1 cellular context compared by ENCODE assay signal in the genomic region with DNA sequence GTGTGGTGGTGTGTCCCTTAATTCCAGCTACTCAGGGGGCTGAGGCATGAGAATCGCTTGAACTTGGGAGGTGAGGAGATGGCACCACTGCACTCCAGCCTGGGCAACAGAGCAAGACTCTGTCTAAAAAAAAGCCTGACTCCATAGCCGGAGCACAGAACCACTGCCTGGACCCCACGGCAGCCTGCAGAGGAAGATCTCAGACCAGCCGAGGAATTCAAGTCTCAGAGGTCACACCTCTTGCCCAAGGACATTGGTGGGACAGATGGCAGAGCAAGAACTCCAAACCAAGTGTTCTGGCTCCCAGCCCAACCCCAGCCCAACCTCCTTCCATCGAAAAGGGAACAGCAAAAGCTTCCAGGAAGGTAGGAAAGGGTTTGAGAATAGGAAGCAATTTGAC.
TF ChIP-seq lines count a peak whose summit lies in the region.

No MANE protein-coding gene starts in this region.

TF ChIP-seq in H1, 55 proteins besides CTCF, POLR2A, EP300 and RAD21:
- TF ChIP-seq ASH2L (IDR thresholded peaks at IDR 0.05; ENCODE audit: low read length) (no peak), JUND (IDR thresholded peaks at IDR 0.05; ENCODE audit: low read length) (no peak), GABPA (IDR thresholded peaks at IDR 0.05; ENCODE audit: borderline replicate concordance, insufficient read depth, low read length) (no peak), HDAC2 (IDR thresholded peaks at IDR 0.05; ENCODE audit: borderline replicate concordance in 1 of 2, low read depth in 2 of 2, low read length in 2 of 2) (no peak), TAF7 (optimal IDR thresholded peaks at IDR 0.05; ENCODE audit: borderline replicate concordance, low read depth, low read length) (no peak)
